Comparison of ENCODE assay signal across 8 cellular contexts in the genomic region with DNA sequence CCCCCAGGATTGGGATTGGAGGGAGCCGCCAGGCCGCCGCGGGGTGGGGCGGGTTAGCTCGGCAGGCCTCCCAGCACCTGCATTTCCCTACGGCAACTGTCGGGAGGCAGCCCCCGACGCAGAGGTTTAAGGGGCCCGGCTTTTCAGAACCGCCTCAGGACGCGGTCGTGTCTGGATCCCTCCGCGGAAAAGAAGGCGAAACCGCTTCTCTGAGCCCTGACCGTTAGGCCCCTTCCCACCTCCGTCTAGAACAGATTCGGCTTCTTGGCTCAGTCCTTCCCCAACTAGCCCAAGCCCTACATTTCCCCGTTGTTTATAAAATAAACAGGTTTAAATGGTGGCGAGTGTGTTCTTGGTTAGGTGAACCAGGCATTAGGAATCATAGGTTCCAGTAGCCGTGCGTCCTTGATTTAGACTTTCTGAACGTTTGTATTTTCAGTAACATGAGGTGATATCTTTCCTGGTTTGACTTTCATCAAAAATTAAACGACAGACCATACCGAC. TPM values are rescaled to one million over a fixed set of nuclear protein-coding genes. Genes with fewer than 3 reads are reported as not detected.
DNase-seq lines count a peak whose midpoint lies in the region; ATAC-seq and TF ChIP-seq lines count a peak whose summit lies in the region.

No MANE protein-coding gene starts in this region.

- H3K27ac ChIP-seq in SJSA1 = peak overlapping the region; percentile 100

- peaks cover 58% of the 10 kb centered on the region for H3K36me3 Mint-ChIP-seq in Calu3 (ENCODE audit: insufficient read depth, unreplicated experiment)
- peaks cover 40% of the 10 kb centered on the region for H3K36me3 Mint-ChIP-seq in HFFc6 (ENCODE audit: low read depth)
- peaks cover 33% of the 10 kb centered on the region for H3K36me3 Mint-ChIP-seq in natural killer cell

- H3K9me3 ChIP-seq in SJSA1 (replicated peaks) = no peaks in the 10 kb centered on the region

- H3K4me3 Mint-ChIP-seq in Calu3 (ENCODE audit: low read depth, unreplicated experiment) = peak overlapping the region; percentile 86
- H3K4me3 Mint-ChIP-seq in HFFc6 = peak overlapping the region; percentile 100
- H3K4me3 Mint-ChIP-seq in natural killer cell = peak overlapping the region; percentile 98

- ATAC-seq in natural killer cell = peak in 1 of 3 donors; percentile 0

- H3K4me3 ChIP-seq in SJSA1 (peak overlapping the region; percentile 77), epithelial cell of esophagus (ENCODE audit: low read length) (peak overlapping the region; percentile 100)

- H3K27ac Mint-ChIP-seq in Calu3 (ENCODE audit: unreplicated experiment) (peak overlapping the region; percentile 98), HFFc6 (peak overlapping the region; percentile 98), natural killer cell (peak overlapping the region; percentile 99 to 100)

- H3K36me3 ChIP-seq in SJSA1 = peaks cover 42% of the 10 kb centered on the region

- H3K27me3 Mint-ChIP-seq in Calu3 (ENCODE audit: unreplicated experiment) (no peaks in the 10 kb centered on the region), HFFc6 (ENCODE audit: insufficient read depth) (peaks cover 37% of the 10 kb centered on the region), natural killer cell (ENCODE audit: low read depth in 2 of 2) (no peaks in the 10 kb centered on the region)

- BruUV-seq in Calu3 (replicated peaks; lab: Mats Ljungman, UMichigan) = TSS peak; percentile 76

- CTCF ChIA-PET in Calu3 (lab: Charles Lee) = no interaction called here

- DNase-seq in Calu3 (no peak), HFFc6 (peak; percentile 37), SJSA1 (ENCODE audit: low read depth in 1 of 2, low spot score in 2 of 2) (peak in 1 of 2 experiments; percentile 42), epithelial cell of esophagus (ENCODE audit: low read depth) (no peak), natural killer cell (no peak), amniotic stem cell (lab: John Stamatoyannopoulos, UW) (no peak), T1000 (lab: John Stamatoyannopoulos, UW) (no peak), D341Med (ENCODE audit: low spot score) (no peak)

- H3K4me1 ChIP-seq in SJSA1 (replicated peaks) = peaks cover 26% of the 10 kb centered on the region

- intact Hi-C loops in Calu3 (cut with micrococcal nuclease; ENCODE audit: unreplicated experiment) (no loop called here), natural killer cell (cut with micrococcal nuclease) (loop anchor here (5.0 kb wide), 1 partner anchor 211 kb away; no protein-coding TSS in a partner anchor)

- no peaks in the 10 kb centered on the region for H3K27me3 ChIP-seq in SJSA1 (replicated peaks)

- H3K4me1 Mint-ChIP-seq in Calu3 (ENCODE audit: low read depth, unreplicated experiment) = peaks cover 10% of the 10 kb centered on the region
- H3K4me1 Mint-ChIP-seq in HFFc6 (ENCODE audit: low read depth) = peaks cover 55% of the 10 kb centered on the region
- peaks cover 62 to 65% of the 10 kb centered on the region in 2 donors for H3K4me1 Mint-ChIP-seq in natural killer cell

- TF ChIP-seq CTCF in Calu3 (IDR thresholded peaks at IDR 0.05; ENCODE audit: unreplicated experiment) = no peak
- no peak for TF ChIP-seq CTCF in HFFc6 (IDR thresholded peaks at IDR 0.05)
- TF ChIP-seq CTCF in epithelial cell of esophagus (IDR thresholded peaks at IDR 0.05; ENCODE audit: insufficient read depth, low read depth, low read length, missing control alignments) = no peak
- no peak for TF ChIP-seq CTCF in natural killer cell (IDR thresholded peaks at IDR 0.05)

- H3K9me3 Mint-ChIP-seq in Calu3 (ENCODE audit: low read depth, unreplicated experiment) (no peaks in the 10 kb centered on the region), HFFc6 (peaks cover 11% of the 10 kb centered on the region), natural killer cell (no peaks in the 10 kb centered on the region)

RNA-seq across cellular contexts. Expression of a gene that starts 1.0 kb away (rescaled TPM):
- 1,511 and 1,624 TPM in 2 replicates for total RNA-seq in Calu3 (2022)
- 1,000 to 10,000 TPM; 1,520 to 2,256 (median 2,072) TPM for total RNA-seq in HFFc6 (2021; fragmentation: NEBNext Ultra II Directional; extraction: Animal tissue kit (Norgen Biotek cat#: 25700))
- 2,210 and 2,693 TPM in 2 replicates for total RNA-seq in SJSA1 (2014; rRNA removed; shearing (Covaris generic))
- 100 to 1,000 TPM; 577 to 684 (median 633) TPM for total RNA-seq in natural killer cell
